Comparison of ENCODE assay signal across 23 cellular contexts in the genomic region with DNA sequence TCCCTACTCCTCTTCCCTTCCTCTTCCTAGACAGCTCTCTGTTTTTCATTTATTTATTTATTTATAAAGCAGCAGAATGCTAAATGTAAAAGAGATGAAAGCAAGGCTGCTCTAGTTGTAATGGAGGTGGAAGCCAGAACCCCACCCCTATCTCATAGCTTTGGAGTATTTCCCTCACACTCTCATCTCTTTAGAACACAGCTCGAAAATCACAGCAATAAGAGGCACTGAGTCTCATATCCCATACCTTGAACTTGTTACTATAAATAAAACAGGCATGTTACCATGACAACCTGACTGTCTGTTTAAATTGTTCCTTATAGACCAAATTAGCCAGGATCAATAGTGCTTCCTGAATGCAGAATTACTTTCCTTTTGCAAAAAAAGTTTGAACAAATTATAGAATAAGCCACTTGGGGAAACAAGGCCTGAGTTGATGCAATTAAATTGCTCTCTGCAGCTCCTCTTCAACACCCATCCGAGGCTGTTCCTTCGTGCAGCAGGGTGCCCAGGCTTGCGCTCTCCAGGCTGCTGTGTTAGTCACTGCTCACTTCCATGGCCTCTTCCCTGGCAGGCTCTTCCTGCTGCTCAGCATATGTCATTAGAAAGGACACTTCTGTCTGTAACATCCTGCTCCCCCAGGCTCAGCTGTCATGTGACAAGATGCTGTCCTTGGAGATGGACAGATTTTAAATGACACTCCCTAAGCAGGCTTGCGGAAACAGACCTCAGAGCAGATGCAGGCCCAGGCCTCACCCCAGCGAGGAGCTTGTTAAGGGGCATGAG.
A peak's percentile ranks its signal among the peaks of the same experiment; 100 is the strongest.
DNase-seq lines count a peak whose midpoint lies in the region; ATAC-seq, FAIRE-seq and TF ChIP-seq lines count a peak whose summit lies in the region.
"Had no signal": no experiment of that assay in that cellular context is flagged by ENCODE, and none has a peak within 500 bp of the region (broad histone marks: within the 10 kb centered on the region; RNA-seq: fewer than 3 reads in every experiment).

No MANE protein-coding gene starts in this region.

- H2BK20ac ChIP-seq in H1 (ENCODE audit: low read length): no peak overlapping the region

- no peak overlapping the region for H3K4ac ChIP-seq in H1 (replicated peaks; ENCODE audit: insufficient read length, low read depth, low read length)

- no peak overlapping the region for H3K27ac ChIP-seq in H1 (ENCODE audit: low read depth, low read length)
- H3K27ac ChIP-seq: tibial artery had no signal

- DNase-seq in ELF-1 (ENCODE audit: low read depth, low spot score) (peak; percentile 22), NCI-H146 treated with DMSO at 0.1 percent for 48 hours (lab: John Stamatoyannopoulos, UW; ENCODE audit: unreplicated experiment) (peak; percentile 57), H1 (ENCODE audit: low read depth in 1 of 2, low spot score in 2 of 2) (no peak)
- DNase-seq in activated CD8-positive, alpha-beta T cell treated with anti-CD3 and anti-CD28 coated beads for 36 hours: no peak
- no peak for DNase-seq in activated T-helper 2 cell treated with anti-CD3 and anti-CD28 coated beads, Interferon-gamma antibody, Interleukin-2, Interleukin-4, amounts not matched to agents 10 μg/mL and 5 μg/mL and 100 μg/mL, durations not matched to agents 14 hours and 24 hours and 36 hours (ENCODE audit: low spot score)
- DNase-seq: activated CD4-positive, alpha-beta T cell treated with anti-CD3 and anti-CD28 coated beads for 4 hours; activated T-cell treated with anti-CD3 and anti-CD28 coated beads, Interleukin-2, amount 50 U/mL, for 48 hours; CD4-positive, CD25-positive, alpha-beta regulatory T cell; dermis blood vessel endothelial cell; EL; HCEC 1CT; NCI-H1048; NCI-H2029 treated with DMSO at 0.1 percent for 48 hours; stimulated activated CD4-positive, alpha-beta T cell treated with anti-CD3 and anti-CD28 coated beads, Interleukin-4, amount 100 ng/mL, for 4 hours; stimulated activated naive CD4-positive, alpha-beta T cell treated with Interleukin-2 at 50 U/mL for 16 hours; tibial artery had no signal

- no peak overlapping the region for H2BK15ac ChIP-seq in H1 (ENCODE audit: low read length)

- H3K27ac Mint-ChIP-seq in activated CD8-positive, alpha-beta T cell treated with anti-CD3 and anti-CD28 coated beads for 36 hours: no peak overlapping the region
- no peak overlapping the region for H3K27ac Mint-ChIP-seq in activated T-helper 2 cell treated with anti-CD3 and anti-CD28 coated beads, Interferon-gamma antibody, Interleukin-2, Interleukin-4, amounts not matched to agents 10 μg/mL and 5 μg/mL and 100 μg/mL, durations not matched to agents 14 hours and 24 hours and 36 hours
- H3K27ac Mint-ChIP-seq: activated naive CD4-positive, alpha-beta T cell treated with anti-CD3 and anti-CD28 coated beads, Interleukin-2, amount 50 U/mL, for 24 hours; CD4-positive, CD25-positive, alpha-beta regulatory T cell; memory B cell had no signal

- no peak for ATAC-seq in GM19455 (IDR thresholded peaks at IDR 0.05; ENCODE audit: unreplicated experiment)
- no peak for ATAC-seq in activated CD8-positive, alpha-beta T cell treated with anti-CD3 and anti-CD28 coated beads for 36 hours
- ATAC-seq: Panc1 had no signal

- no peak overlapping the region for H2BK5ac ChIP-seq in H1 (ENCODE audit: low read depth, low read length)

- H3K4me1 Mint-ChIP-seq in activated CD8-positive, alpha-beta T cell treated with anti-CD3 and anti-CD28 coated beads for 36 hours (ENCODE audit: low read depth): no peaks in the 10 kb centered on the region
- H3K4me1 Mint-ChIP-seq in activated T-helper 2 cell treated with anti-CD3 and anti-CD28 coated beads, Interferon-gamma antibody, Interleukin-2, Interleukin-4, amounts not matched to agents 10 μg/mL and 5 μg/mL and 100 μg/mL, durations not matched to agents 14 hours and 24 hours and 36 hours (ENCODE audit: low read depth): no peaks in the 10 kb centered on the region
- H3K4me1 Mint-ChIP-seq: activated naive CD4-positive, alpha-beta T cell treated with anti-CD3 and anti-CD28 coated beads, Interleukin-2, amount 50 U/mL, for 24 hours; CD4-positive, CD25-positive, alpha-beta regulatory T cell; memory B cell had no signal

- CTCF ChIA-PET in H1 (lab: Charles Lee; ENCODE audit: partially characterized antibody): interaction anchor here (0.6 to 2.6 kb wide), 3 partner anchors 18 to 179 kb away, joined by 3 to 9 read pairs (median 5); no protein-coding TSS in a partner anchor
- CTCF ChIA-PET in activated CD8-positive, alpha-beta T cell treated with anti-CD3 and anti-CD28 coated beads for 36 hours (lab: Charles Lee): no interaction called here

- H4K91ac ChIP-seq in H1 (replicated peaks; ENCODE audit: insufficient read length, low read length): no peak overlapping the region

- POLR2A ChIA-PET in H1 (lab: Charles Lee; ENCODE audit: partially characterized antibody): no interaction called here
- POLR2A ChIA-PET in activated CD8-positive, alpha-beta T cell treated with anti-CD3 and anti-CD28 coated beads for 36 hours (lab: Charles Lee): no interaction called here

- intact Hi-C loops in activated CD8-positive, alpha-beta T cell treated with anti-CD3 and anti-CD28 coated beads for 36 hours (cut with micrococcal nuclease): no loop called here
- intact Hi-C loops in activated T-helper 2 cell treated with anti-CD3 and anti-CD28 coated beads, Interferon-gamma antibody, Interleukin-2, Interleukin-4, amounts not matched to agents 10 μg/mL and 5 μg/mL and 100 μg/mL, durations not matched to agents 14 hours and 24 hours and 36 hours (cut with micrococcal nuclease): no loop called here

- no peak overlapping the region for H4K8ac ChIP-seq in H1 (ENCODE audit: extremely low read depth, insufficient read depth, low read length)

- FAIRE-seq in H1 (lab: Jason Lieb, UNC): no peak
- FAIRE-seq: D721Med, endothelial cell of umbilical vein had no signal

- no peak for TF ChIP-seq RAD21 in H1 (IDR thresholded peaks at IDR 0.05 in 1 of 2, conservative IDR thresholded peaks at IDR 0.05 in 1 of 2; ENCODE audit: low read depth in 2 of 2, low read length in 2 of 2)

- no peaks in the 10 kb centered on the region for H3K79me1 ChIP-seq in H1 (ENCODE audit: low read depth, low read length)

- no peaks in the 10 kb centered on the region for H3K79me2 ChIP-seq in H1 (ENCODE audit: control insufficient read depth in 1 of 2, insufficient read depth in 2 of 2, low read length in 2 of 2)

- TF ChIP-seq POLR2A in H1 (IDR thresholded peaks at IDR 0.05; ENCODE audit: control extremely low read depth in 1 of 2, low read depth in 2 of 2, low read length in 2 of 2): no peak

- no peak overlapping the region for H3K4me2 ChIP-seq in H1 (ENCODE audit: insufficient read depth in 1 of 2, low read depth in 2 of 2, low read length in 2 of 2)

- H2AK5ac ChIP-seq in H1 (ENCODE audit: low read depth, low read length): no peak overlapping the region

- no peak overlapping the region for H3K14ac ChIP-seq in H1 (ENCODE audit: insufficient read length)

- no peaks in the 10 kb centered on the region for H3K9me3 Mint-ChIP-seq in activated CD8-positive, alpha-beta T cell treated with anti-CD3 and anti-CD28 coated beads for 36 hours
- H3K9me3 Mint-ChIP-seq in activated T-helper 2 cell treated with anti-CD3 and anti-CD28 coated beads, Interferon-gamma antibody, Interleukin-2, Interleukin-4, amounts not matched to agents 10 μg/mL and 5 μg/mL and 100 μg/mL, durations not matched to agents 14 hours and 24 hours and 36 hours: no peaks in the 10 kb centered on the region
- H3K9me3 Mint-ChIP-seq: activated naive CD4-positive, alpha-beta T cell treated with anti-CD3 and anti-CD28 coated beads, Interleukin-2, amount 50 U/mL, for 24 hours; CD4-positive, CD25-positive, alpha-beta regulatory T cell; memory B cell had no signal

- no peaks in the 10 kb centered on the region for H3K36me3 Mint-ChIP-seq in activated CD8-positive, alpha-beta T cell treated with anti-CD3 and anti-CD28 coated beads for 36 hours (ENCODE audit: low read depth)
- no peaks in the 10 kb centered on the region for H3K36me3 Mint-ChIP-seq in activated T-helper 2 cell treated with anti-CD3 and anti-CD28 coated beads, Interferon-gamma antibody, Interleukin-2, Interleukin-4, amounts not matched to agents 10 μg/mL and 5 μg/mL and 100 μg/mL, durations not matched to agents 14 hours and 24 hours and 36 hours (ENCODE audit: low read depth)
- H3K36me3 Mint-ChIP-seq: activated naive CD4-positive, alpha-beta T cell treated with anti-CD3 and anti-CD28 coated beads, Interleukin-2, amount 50 U/mL, for 24 hours; CD4-positive, CD25-positive, alpha-beta regulatory T cell; memory B cell had no signal

- H4K5ac ChIP-seq in H1 (ENCODE audit: insufficient read length, low read depth, low read length): no peak overlapping the region

- no peak for TF ChIP-seq EP300 in H1 (IDR thresholded peaks at IDR 0.05; ENCODE audit: borderline replicate concordance in 1 of 2, low read depth in 2 of 2, low read length in 2 of 2)

- WGBS in H1 (ENCODE audit: extremely low coverage in 1 of 2, insufficient coverage in 1 of 2, insufficient read length in 1 of 2, insufficient replicate concordance in 2 of 2, low coverage in 1 of 2, low lambda C conversion rate in 2 of 2, missing lambda C conversion rate in 1 of 2), 2 experiments: 86% methylated on average over 6 of the region's 6 CpGs; no CpG with 5 or more reads in 1 of the 2 experiments

- no peak overlapping the region for H3K56ac ChIP-seq in H1 (replicated peaks; ENCODE audit: insufficient read length, low read depth, low read length)

- no peak overlapping the region for H2BK120ac ChIP-seq in H1 (replicated peaks; ENCODE audit: low read depth, low read length)

- H3K9me3 ChIP-seq in H1 (ENCODE audit: insufficient read depth in 2 of 2, low read depth in 1 of 2, low read length in 1 of 2) (no peaks in the 10 kb centered on the region; a peak in 1 of 4 replicates), neuron (ENCODE audit: low read length) (no peaks in the 10 kb centered on the region)

- no peaks in the 10 kb centered on the region for H3K27me3 Mint-ChIP-seq in activated CD8-positive, alpha-beta T cell treated with anti-CD3 and anti-CD28 coated beads for 36 hours
- H3K27me3 Mint-ChIP-seq in activated T-helper 2 cell treated with anti-CD3 and anti-CD28 coated beads, Interferon-gamma antibody, Interleukin-2, Interleukin-4, amounts not matched to agents 10 μg/mL and 5 μg/mL and 100 μg/mL, durations not matched to agents 14 hours and 24 hours and 36 hours (ENCODE audit: low read depth): peaks cover 2% of the 10 kb centered on the region

- H2AFZ ChIP-seq in H1 (ENCODE audit: low read length): peak overlapping the region; percentile 58; the same call in 1 of the 2 replicates
- H2AFZ ChIP-seq in neuron (ENCODE audit: low read depth, low read length): peak overlapping the region; percentile 0

- H3K4me1 ChIP-seq in H1 (replicated peaks in 1 of 4; ENCODE audit: control insufficient read depth in 3 of 4, insufficient read depth in 4 of 4, low read length in 3 of 4) (no peaks in the 10 kb centered on the region), neuron (ENCODE audit: insufficient read depth, low read length) (peaks cover 14% of the 10 kb centered on the region)
- H3K4me1 ChIP-seq: tibial artery had no signal

- TF ChIP-seq CTCF in H1 (IDR thresholded peaks at IDR 0.05; ENCODE audit: control extremely low read depth in 1 of 3, insufficient read depth in 1 of 3, low read depth in 1 of 3, low read length in 3 of 3): no peak
- TF ChIP-seq CTCF in activated CD8-positive, alpha-beta T cell treated with anti-CD3 and anti-CD28 coated beads for 36 hours (IDR thresholded peaks at IDR 0.05): no peak

- H3K4me3 Mint-ChIP-seq in activated CD8-positive, alpha-beta T cell treated with anti-CD3 and anti-CD28 coated beads for 36 hours: no peak overlapping the region
- H3K4me3 Mint-ChIP-seq in activated T-helper 2 cell treated with anti-CD3 and anti-CD28 coated beads, Interferon-gamma antibody, Interleukin-2, Interleukin-4, amounts not matched to agents 10 μg/mL and 5 μg/mL and 100 μg/mL, durations not matched to agents 14 hours and 24 hours and 36 hours (ENCODE audit: low read depth): no peak overlapping the region
- H3K4me3 Mint-ChIP-seq: activated naive CD4-positive, alpha-beta T cell treated with anti-CD3 and anti-CD28 coated beads, Interleukin-2, amount 50 U/mL, for 24 hours; CD4-positive, CD25-positive, alpha-beta regulatory T cell; memory B cell had no signal

- H3K9ac ChIP-seq in H1 (replicated peaks in 1 of 4; ENCODE audit: extremely low read depth in 1 of 4, low read depth in 3 of 4, low read length in 3 of 4): no peak overlapping the region; a peak in 1 of 7 replicates

- no peaks in the 10 kb centered on the region for H4K20me1 ChIP-seq in H1 (replicated peaks in 1 of 2; ENCODE audit: control insufficient read depth in 1 of 2, insufficient read depth in 2 of 2, low read length in 2 of 2)

- H3K23me2 ChIP-seq in H1 (ENCODE audit: low read depth, low read length): no peaks in the 10 kb centered on the region

- no peak overlapping the region for H2BK12ac ChIP-seq in H1 (ENCODE audit: low read depth, low read length)

- H3K18ac ChIP-seq in H1 (ENCODE audit: extremely low read depth, low read length): no peak overlapping the region

- peaks cover 0 to 1% (median 0%) of the 10 kb centered on the region in 4 experiments; a peak in 2 of 7 replicates for H3K27me3 ChIP-seq in H1 (replicated peaks in 1 of 4; ENCODE audit: control insufficient read depth in 3 of 4, extremely low read depth in 1 of 4, insufficient read depth in 3 of 4, low read length in 3 of 4)
- no peaks in the 10 kb centered on the region for H3K27me3 ChIP-seq in neuron (ENCODE audit: insufficient read depth, low read length)
- H3K27me3 ChIP-seq: tibial artery had no signal

- H3K36me3 ChIP-seq in H1 (ENCODE audit: control insufficient read depth in 2 of 4, insufficient read depth in 4 of 4, low read length in 3 of 4) (no peaks in the 10 kb centered on the region), neuron (ENCODE audit: insufficient read depth, low read length) (no peaks in the 10 kb centered on the region)
- H3K36me3 ChIP-seq: tibial artery had no signal

- H3K4me3 ChIP-seq in H1 (ENCODE audit: extremely low read depth in 1 of 4, insufficient read depth in 2 of 4, low read depth in 3 of 4, low read length in 4 of 4) (no peak overlapping the region), neuron (ENCODE audit: low read length) (no peak overlapping the region)
- H3K4me3 ChIP-seq: tibial artery had no signal

- no peak overlapping the region for H3K23ac ChIP-seq in H1 (ENCODE audit: insufficient read length)

Comparison
In these comparisons a context has a peak if more than half of its experiments do, and no peak if none do; other contexts are left out.
1. DNase-seq: peak in ELF-1 (single experiment) and NCI-H146 treated with DMSO at 0.1 percent for 48 hours (single experiment); none in H1 (0 of 2), activated CD8-positive, alpha-beta T cell treated with anti-CD3 and anti-CD28 coated beads for 36 hours (single experiment) and activated T-helper 2 cell treated with anti-CD3 and anti-CD28 coated beads, Interferon-gamma antibody, Interleukin-2, Interleukin-4, amounts not matched to agents 10 μg/mL and 5 μg/mL and 100 μg/mL, durations not matched to agents 14 hours and 24 hours and 36 hours (single experiment).